In genomic region chr5:66149950-66150349, GRCh38 we compare ENCODE assay signal across 15 cellular contexts.
"Had no signal": no experiment of that assay in that cellular context is flagged by ENCODE, and none has a peak within 500 bp of the region (broad histone marks: within the 10 kb centered on the region; RNA-seq: fewer than 3 reads in every experiment).

No MANE protein-coding gene starts in this region.

- H3K36me3 Mint-ChIP-seq: natural killer cell had no signal

- DNase-seq: activated CD8-positive, alpha-beta memory T cell treated with anti-CD3 and anti-CD28 coated beads, Interleukin-2, amount 50 U/mL, for 48 hours; activated CD8-positive, alpha-beta T cell treated with anti-CD3 and anti-CD28 coated beads for 36 hours; activated effector memory CD4-positive, alpha-beta T cell treated with Interleukin-2 at 50 U/mL for 16 hours; activated naive CD8-positive, alpha-beta T cell treated with anti-CD3 and anti-CD28 coated beads, Interleukin-2, amount 10 ng/mL, durations not matched to agents 7 days and 5 days; dorsolateral prefrontal cortex; mucosa of descending colon; natural killer cell; occipital lobe; right lobe of liver; stimulated activated CD4-positive, alpha-beta T cell treated with anti-CD3 and anti-CD28 coated beads, Interleukin-2, amount 100 ng/mL, for 24 hours; stimulated activated naive CD4-positive, alpha-beta T cell treated with Interleukin-2 at 50 U/mL for 16 hours; T-helper 2 cell; upper lobe of right lung had no signal

- ATAC-seq: activated CD8-positive, alpha-beta T cell treated with anti-CD3 and anti-CD28 coated beads for 36 hours; mucosa of descending colon; right lobe of liver; upper lobe of right lung had no signal

- H3K27me3 Mint-ChIP-seq: activated CD8-positive, alpha-beta T cell treated with anti-CD3 and anti-CD28 coated beads for 36 hours; activated naive CD8-positive, alpha-beta T cell treated with anti-CD3 and anti-CD28 coated beads, Interleukin-2, amount 10 ng/mL, durations not matched to agents 7 days and 5 days had no signal

- H3K9me3 ChIP-seq: ascending aorta, mucosa of descending colon, prostate gland, right lobe of liver, upper lobe of right lung had no signal

- H3K27ac ChIP-seq: ascending aorta, dorsolateral prefrontal cortex, prostate gland, right lobe of liver, upper lobe of right lung had no signal

- H3K27me3 ChIP-seq: ascending aorta, dorsolateral prefrontal cortex, right lobe of liver, upper lobe of right lung had no signal

- H3K27ac Mint-ChIP-seq: activated naive CD8-positive, alpha-beta T cell treated with anti-CD3 and anti-CD28 coated beads, Interleukin-2, amount 10 ng/mL, durations not matched to agents 7 days and 5 days had no signal

- H3K9me3 Mint-ChIP-seq: natural killer cell had no signal

- H3K36me3 ChIP-seq: ascending aorta, prostate gland, right lobe of liver, upper lobe of right lung had no signal

- H3K4me1 ChIP-seq: prostate gland had no signal

- H3K4me3 ChIP-seq: ascending aorta, dorsolateral prefrontal cortex, mucosa of descending colon, prostate gland, right lobe of liver, upper lobe of right lung had no signal

- H3K4me3 Mint-ChIP-seq: activated CD8-positive, alpha-beta T cell treated with anti-CD3 and anti-CD28 coated beads for 36 hours; activated naive CD8-positive, alpha-beta T cell treated with anti-CD3 and anti-CD28 coated beads, Interleukin-2, amount 10 ng/mL, durations not matched to agents 7 days and 5 days; natural killer cell had no signal
